8 cellular contexts compared by ENCODE assay signal in the genomic region with DNA sequence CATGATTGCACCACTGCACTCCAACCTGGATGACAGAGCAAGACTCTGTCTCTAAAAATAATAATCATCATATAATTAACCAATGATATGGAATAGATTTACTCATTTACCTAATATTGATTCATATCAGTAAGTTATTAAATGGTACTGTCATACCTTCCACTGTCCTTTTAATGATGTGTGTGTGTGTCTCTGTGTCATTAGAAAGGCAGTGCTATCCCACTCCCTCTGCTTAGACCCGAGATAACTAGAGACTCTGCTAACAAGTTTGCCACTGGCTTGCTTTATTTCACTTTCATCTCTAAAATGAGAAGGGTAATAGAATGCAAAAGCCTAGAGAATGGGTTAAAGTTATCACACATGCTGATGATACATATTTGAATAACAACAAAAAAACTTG.
"Had no signal": no experiment of that assay in that cellular context is flagged by ENCODE, and none has a peak within 500 bp of the region (broad histone marks: within the 10 kb centered on the region; RNA-seq: fewer than 3 reads in every experiment).

No MANE protein-coding gene starts in this region.

- ATAC-seq: GM23338, HCT116 had no signal

- DNase-seq: GM23248, GOT3, H7, H9, HCEC 1CT, HFFc6 had no signal
